ENCODE assay signal across 10 cellular contexts in the genomic region with DNA sequence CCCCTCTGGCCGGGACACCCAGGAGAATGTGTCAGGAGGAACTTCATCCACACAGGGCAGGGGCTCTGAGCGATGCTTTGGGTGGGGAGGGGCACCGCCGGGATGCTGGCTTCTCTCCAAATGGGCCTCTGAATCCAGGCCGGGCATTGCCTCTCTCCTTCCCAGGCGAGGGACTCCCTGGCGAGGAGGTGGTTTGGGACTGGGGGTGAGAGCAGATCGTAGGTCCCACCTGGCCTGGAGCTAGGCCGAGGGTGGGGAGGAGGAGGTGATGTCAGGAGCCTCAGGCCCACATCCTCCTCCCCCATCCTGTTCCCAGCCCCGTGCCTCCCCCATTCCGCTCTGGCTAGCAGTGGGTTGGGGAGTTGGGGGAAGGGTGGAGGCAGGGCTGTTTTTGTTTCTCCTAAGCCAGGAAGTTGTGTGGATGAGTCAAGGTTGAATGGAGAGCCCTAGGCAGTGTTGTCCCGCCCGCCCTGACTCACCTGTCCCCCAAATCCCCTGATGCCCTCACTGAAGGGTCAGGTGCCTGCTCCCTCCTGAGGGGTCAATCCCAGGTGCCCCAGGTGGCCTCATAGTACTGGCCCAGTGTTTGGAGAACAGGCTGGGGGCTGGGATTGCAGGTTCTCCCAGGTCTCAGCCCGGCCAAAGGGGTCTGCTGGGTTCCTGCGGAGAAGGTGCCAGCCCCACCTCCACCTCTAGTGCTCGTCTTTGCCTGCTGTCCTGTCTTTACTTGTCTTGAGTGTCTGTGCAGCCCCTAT. TPM values are rescaled to one million over a fixed set of nuclear protein-coding genes. Genes with fewer than 3 reads are reported as not detected.
DNase-seq lines count a peak whose midpoint lies in the region; FAIRE-seq lines count a peak whose summit lies in the region.
"Had no signal": no experiment of that assay in that cellular context is flagged by ENCODE, and none has a peak within 500 bp of the region (broad histone marks: within the 10 kb centered on the region; RNA-seq: fewer than 3 reads in every experiment).

No MANE protein-coding gene starts in this region.

- peaks cover 31% of the 10 kb centered on the region for H3K4me1 ChIP-seq in skeletal muscle satellite cell (ENCODE audit: control insufficient read depth, insufficient read depth, low read length)

- H3K27ac Mint-ChIP-seq in T-helper 2 cell treated with Interferon-gamma antibody and Interleukin-4, amounts not matched to agents 5 μg/mL and 100 μg/mL, for 36 hours, result no peak overlapping the region
- H3K27ac Mint-ChIP-seq: dendritic cell treated with granulocyte-macrophage colony-stimulating factor and Interleukin-4, amounts not matched to agents 40 ng/mL and 50 ng/mL, for 4 days had no signal

- H3K27me3 ChIP-seq in skeletal muscle satellite cell (ENCODE audit: control insufficient read depth, insufficient read depth, low read length), result peaks cover 42% of the 10 kb centered on the region

- DNase-seq in DMS79 treated with DMSO at 0.1 percent for 48 hours (lab: John Stamatoyannopoulos, UW) (peak; percentile 43), DMS79 (lab: John Stamatoyannopoulos, UW) (no peak), RCC 7860 (ENCODE audit: low spot score) (peak; percentile 47), glomerular visceral epithelial cell (ENCODE audit: extremely low spot score) (peak; percentile 81), midbrain (lab: John Stamatoyannopoulos, UW) (no peak), DMS 273 (lab: John Stamatoyannopoulos, UW; ENCODE audit: unreplicated experiment) (no peak)
- no peak for DNase-seq in T-helper 2 cell treated with Interferon-gamma antibody and Interleukin-4, amounts not matched to agents 5 μg/mL and 100 μg/mL, for 36 hours (ENCODE audit: low spot score)

- no peaks in the 10 kb centered on the region for H3K9me3 ChIP-seq in skeletal muscle satellite cell (replicated peaks; ENCODE audit: low read length)

- H3K36me3 Mint-ChIP-seq in T-helper 2 cell treated with Interferon-gamma antibody and Interleukin-4, amounts not matched to agents 5 μg/mL and 100 μg/mL, for 36 hours (ENCODE audit: low read depth), result no peaks in the 10 kb centered on the region

- no peaks in the 10 kb centered on the region for H3K9me3 Mint-ChIP-seq in T-helper 2 cell treated with Interferon-gamma antibody and Interleukin-4, amounts not matched to agents 5 μg/mL and 100 μg/mL, for 36 hours
- H3K9me3 Mint-ChIP-seq: dendritic cell treated with granulocyte-macrophage colony-stimulating factor and Interleukin-4, amounts not matched to agents 40 ng/mL and 50 ng/mL, for 4 days had no signal

- peak overlapping the region; percentile 11 for H3K4me2 ChIP-seq in skeletal muscle satellite cell (ENCODE audit: low read length)

- H3K4me3 ChIP-seq in skeletal muscle satellite cell (ENCODE audit: low read length), result no peak overlapping the region

- H3K4me1 Mint-ChIP-seq in T-helper 2 cell treated with Interferon-gamma antibody and Interleukin-4, amounts not matched to agents 5 μg/mL and 100 μg/mL, for 36 hours (ENCODE audit: low read depth), result peaks cover 10% of the 10 kb centered on the region

- no peak overlapping the region for H3K9ac ChIP-seq in skeletal muscle satellite cell (ENCODE audit: low read depth, low read length)

- no peaks in the 10 kb centered on the region for H3K36me3 ChIP-seq in skeletal muscle satellite cell (ENCODE audit: insufficient read depth, low read length)

- no peak overlapping the region for H3K4me3 Mint-ChIP-seq in T-helper 2 cell treated with Interferon-gamma antibody and Interleukin-4, amounts not matched to agents 5 μg/mL and 100 μg/mL, for 36 hours
- H3K4me3 Mint-ChIP-seq: dendritic cell treated with granulocyte-macrophage colony-stimulating factor and Interleukin-4, amounts not matched to agents 40 ng/mL and 50 ng/mL, for 4 days had no signal

- no peak for FAIRE-seq in RCC 7860 (lab: Jason Lieb, UNC)
- FAIRE-seq: A204.1 had no signal

- H3K27me3 Mint-ChIP-seq in T-helper 2 cell treated with Interferon-gamma antibody and Interleukin-4, amounts not matched to agents 5 μg/mL and 100 μg/mL, for 36 hours (ENCODE audit: low read depth), result peaks cover 21% of the 10 kb centered on the region

RNA-seq across cellular contexts. Expression of a gene that starts 2.8 kb away (rescaled TPM):
- total RNA-seq in skeletal muscle satellite cell (2012; rRNA removed), result 0.22 TPM in 1 of 2 replicates, not detected in the other

RNA-seq across cellular contexts. Expression of a gene that starts 10.2 kb away (rescaled TPM):
- 18.3 and 23.2 TPM in 2 replicates for total RNA-seq in skeletal muscle satellite cell (2012; rRNA removed)

RNA-seq across cellular contexts. Expression of a gene that starts 40.7 kb away (rescaled TPM):
- 23.6 and 27.5 TPM in 2 replicates for total RNA-seq in skeletal muscle satellite cell (2012; rRNA removed)

RNA-seq across cellular contexts. Expression of a gene that starts 52.7 kb away (rescaled TPM):
- total RNA-seq in skeletal muscle satellite cell (2012; rRNA removed), result 5.6 and 7.0 TPM in 2 replicates

Comparison
In these comparisons a context has a peak if more than half of its experiments do, and no peak if none do; other contexts are left out.
1. DNase-seq: peak in DMS79 treated with DMSO at 0.1 percent for 48 hours (single experiment), RCC 7860 (single experiment) and glomerular visceral epithelial cell (single experiment); none in DMS79 (single experiment), midbrain (single experiment), T-helper 2 cell treated with Interferon-gamma antibody and Interleukin-4, amounts not matched to agents 5 μg/mL and 100 μg/mL, for 36 hours (single experiment) and DMS 273 (single experiment).